Comparison of ENCODE assay signal across 17 cellular contexts in the genomic region with DNA sequence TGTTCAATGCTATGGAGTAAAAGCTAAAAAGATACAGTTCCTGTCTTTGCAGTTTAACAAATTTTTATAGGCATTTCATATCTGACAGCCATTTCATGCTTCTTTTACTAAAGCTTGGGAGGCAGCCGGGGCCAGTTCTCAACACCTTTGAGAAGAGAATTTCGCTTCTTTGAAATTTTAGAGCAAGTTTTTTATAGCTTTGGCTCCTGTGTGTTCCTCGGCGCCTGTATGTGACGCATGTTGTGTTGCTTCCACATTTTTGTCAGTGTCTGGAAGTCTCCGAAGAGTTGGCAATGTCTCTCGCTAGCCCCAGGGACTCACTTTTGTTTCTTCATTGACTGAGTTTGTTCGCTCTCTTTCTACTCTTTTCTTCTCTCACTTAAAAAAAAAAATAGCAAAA.
"Had no signal": no experiment of that assay in that cellular context is flagged by ENCODE, and none has a peak within 500 bp of the region (broad histone marks: within the 10 kb centered on the region; RNA-seq: fewer than 3 reads in every experiment).

No MANE protein-coding gene starts in this region.

- H3K4me3 Mint-ChIP-seq: immature natural killer cell; memory B cell; mesothelial cell of epicardium; natural killer cell treated with Interleukin-12 subunit alpha and Interleukin-12 subunit beta and Interleukin-15 and Interleukin-18, amount 100 ng/mL, for 72 hours; type B pancreatic cell had no signal

- H3K27me3 ChIP-seq: neutrophil, spleen, stomach had no signal

- H3K4me3 ChIP-seq: spleen, stomach had no signal

- H3K4me1 ChIP-seq: foreskin keratinocyte, spleen, stomach had no signal

- DNase-seq: erythroblast; foreskin keratinocyte; immature natural killer cell; spleen; stimulated activated CD4-positive, alpha-beta T cell treated with anti-CD3 and anti-CD28 coated beads, Interleukin-15, amount 100 ng/mL, for 24 hours; stimulated activated CD4-positive, alpha-beta T cell treated with anti-CD3 and anti-CD28 coated beads, Interleukin-1b, Interleukin-23, amount 100 ng/mL, for 48 hours; stimulated activated CD4-positive, alpha-beta T cell treated with anti-CD3 and anti-CD28 coated beads, Interleukin-4, amount 100 ng/mL, for 4 hours; stimulated activated naive CD4-positive, alpha-beta T cell; stomach; substantia nigra had no signal

- H3K9me3 Mint-ChIP-seq: immature natural killer cell; memory B cell; mesothelial cell of epicardium; natural killer cell treated with Interleukin-12 subunit alpha and Interleukin-12 subunit beta and Interleukin-15 and Interleukin-18, amount 100 ng/mL, for 72 hours; type B pancreatic cell had no signal

- H3K9me3 ChIP-seq: neutrophil, spleen, stomach had no signal

- H3K27ac Mint-ChIP-seq: immature natural killer cell; memory B cell; mesothelial cell of epicardium; natural killer cell treated with Interleukin-12 subunit alpha and Interleukin-12 subunit beta and Interleukin-15 and Interleukin-18, amount 100 ng/mL, for 72 hours; type B pancreatic cell had no signal

- H3K4me1 Mint-ChIP-seq: immature natural killer cell, memory B cell had no signal

- H3K27ac ChIP-seq: foreskin keratinocyte, neutrophil, spleen, stomach had no signal

- H3K27me3 Mint-ChIP-seq: natural killer cell treated with Interleukin-12 subunit alpha and Interleukin-12 subunit beta and Interleukin-15 and Interleukin-18, amount 100 ng/mL, for 72 hours; type B pancreatic cell had no signal

- FAIRE-seq: endothelial cell of umbilical vein, urothelium cell line had no signal

- H3K36me3 ChIP-seq: neutrophil, spleen, stomach had no signal

- H3K36me3 Mint-ChIP-seq: immature natural killer cell; memory B cell; mesothelial cell of epicardium; natural killer cell treated with Interleukin-12 subunit alpha and Interleukin-12 subunit beta and Interleukin-15 and Interleukin-18, amount 100 ng/mL, for 72 hours; type B pancreatic cell had no signal
